ENCODE assay signal across 14 cellular contexts in genomic region chrX:45668686-45669443, GRCh38.
A peak's percentile ranks its signal among the peaks of the same experiment; 100 is the strongest.
DNase-seq lines count a peak whose midpoint lies in the region; ATAC-seq and TF ChIP-seq lines count a peak whose summit lies in the region.
"Had no signal": no experiment of that assay in that cellular context is flagged by ENCODE, and none has a peak within 500 bp of the region (broad histone marks: within the 10 kb centered on the region; RNA-seq: fewer than 3 reads in every experiment).

No MANE protein-coding gene starts in this region.

- H2AFZ ChIP-seq in IMR-90 (replicated peaks; ENCODE audit: low read length, poor library complexity): no peak overlapping the region
- H2AFZ ChIP-seq in mammary epithelial cell (ENCODE audit: low read depth, low read length): peak overlapping the region; percentile 33

- no peaks in the 10 kb centered on the region; the same call in 1 of the 2 replicates for H3K4me1 ChIP-seq in IMR-90 (ENCODE audit: control insufficient read depth, insufficient read depth, low read length)
- peaks cover 26% of the 10 kb centered on the region for H3K4me1 ChIP-seq in mammary epithelial cell (ENCODE audit: insufficient read depth, low read length)

- no peak overlapping the region for H3K4me3 Mint-ChIP-seq in T-helper 17 cell
- H3K4me3 Mint-ChIP-seq: activated CD4-positive, alpha-beta T cell treated with anti-CD3 and anti-CD28 coated beads, Interleukin-2, amount 10 ng/mL, durations not matched to agents 7 days and 5 days; CD14-positive monocyte had no signal

- no peaks in the 10 kb centered on the region for H3K36me3 Mint-ChIP-seq in T-helper 17 cell (ENCODE audit: low read depth)
- H3K36me3 Mint-ChIP-seq: CD14-positive monocyte had no signal

- in situ Hi-C loops in IMR-90 (cut with MboI; ENCODE audit: low sequenced_read_pairs) (no loop called here), mammary epithelial cell (cut with MboI; ENCODE audit: low sequenced_read_pairs in 2 of 2) (no loop called here)

- H3K9me3 ChIP-seq in IMR-90 (ENCODE audit: control insufficient read depth, insufficient read depth, low read length): no peaks in the 10 kb centered on the region; the same call in 1 of the 2 replicates
- H3K9me3 ChIP-seq in mammary epithelial cell (replicated peaks; ENCODE audit: insufficient read depth, low read length): no peaks in the 10 kb centered on the region
- no peaks in the 10 kb centered on the region for H3K9me3 ChIP-seq in T-helper 17 cell (ENCODE audit: control insufficient read depth, low read length, poor library complexity, severe bottlenecking)

- BruUV-seq in IMR-90 (replicated peaks; lab: Mats Ljungman, UMichigan): no TSS peak
- TSS peak; percentile 83 for BruUV-seq in mammary epithelial cell (replicated peaks; lab: Mats Ljungman, UMichigan)

- dilution Hi-C loops in IMR-90 (cut with HindIII; ENCODE audit: low sequenced_read_pairs, unreplicated experiment): no loop called here
- dilution Hi-C loops in mammary epithelial cell (cut with HindIII; ENCODE audit: low sequenced_read_pairs): no loop called here

- H4K5ac ChIP-seq in IMR-90 (ENCODE audit: low read depth, low read length): peak overlapping the region; percentile 32; the same call in 1 of the 2 replicates

- H4K20me1 ChIP-seq in IMR-90 (ENCODE audit: insufficient read depth, low read length): no peaks in the 10 kb centered on the region
- no peaks in the 10 kb centered on the region for H4K20me1 ChIP-seq in mammary epithelial cell (ENCODE audit: insufficient read depth, low read length)

- no peaks in the 10 kb centered on the region for H3K36me3 ChIP-seq in IMR-90 (ENCODE audit: control insufficient read depth, insufficient read depth, low read length)
- no peaks in the 10 kb centered on the region for H3K36me3 ChIP-seq in mammary epithelial cell (ENCODE audit: insufficient read depth, low read length)

- H3K79me2 ChIP-seq in mammary epithelial cell (ENCODE audit: insufficient read depth, low read length): no peaks in the 10 kb centered on the region

- H3K79me1 ChIP-seq in IMR-90 (ENCODE audit: low read depth in 1 of 2, low read length in 2 of 2): no peaks in the 10 kb centered on the region

- no peak overlapping the region for H3K27ac Mint-ChIP-seq in T-helper 17 cell
- H3K27ac Mint-ChIP-seq: activated CD4-positive, alpha-beta T cell treated with anti-CD3 and anti-CD28 coated beads, Interleukin-2, amount 10 ng/mL, durations not matched to agents 7 days and 5 days; CD14-positive monocyte had no signal

- no peak overlapping the region for H2AK5ac ChIP-seq in IMR-90 (ENCODE audit: low read depth, low read length)

- CTCF ChIA-PET in IMR-90 (lab: Yijun Ruan, JAX): interaction anchor here (0.6 to 1.0 kb wide), 2 partner anchors 42 to 346 kb away, joined by 3 to 4 read pairs; no protein-coding TSS in a partner anchor
- CTCF ChIA-PET in mammary epithelial cell (lab: Charles Lee; ENCODE audit: low non-redundant PET): interaction anchor here (0.6 to 0.8 kb wide), 2 partner anchors 42 to 347 kb away, joined by 3 to 5 read pairs; no protein-coding TSS in a partner anchor

- ATAC-seq in IMR-90 (ENCODE audit: low read depth): peak; percentile 85
- no peak for ATAC-seq in T-helper 17 cell
- no peak for ATAC-seq in GM21619 (IDR thresholded peaks at IDR 0.05; ENCODE audit: unreplicated experiment)
- ATAC-seq: left ventricle myocardium superior had no signal

- no peak overlapping the region for H3K23ac ChIP-seq in IMR-90 (ENCODE audit: low read depth, low read length)

- peak overlapping the region in 1 of 2 experiments; percentile 78; a peak in 2 of 4 replicates for H4K8ac ChIP-seq in IMR-90 (ENCODE audit: low read depth in 2 of 2, low read length in 2 of 2)

- DNase-seq in AG09319 (ENCODE audit: extremely low read depth, low read depth) (peak; percentile 35), IMR-90 (peak; percentile 95), mammary epithelial cell (peak; percentile 94), kidney tubule cell (ENCODE audit: low spot score) (peak; percentile 41), T-helper 17 cell (no peak), NOMO-1 treated with dmso at 0.1 percent for 144 hours (lab: John Stamatoyannopoulos, UW; ENCODE audit: unreplicated experiment) (no peak), epidermal melanocyte (ENCODE audit: insufficient read length, low spot score) (no peak)
- DNase-seq: activated CD4-positive, alpha-beta T cell treated with anti-CD3 and anti-CD28 coated beads, Interleukin-2, amount 10 ng/mL, durations not matched to agents 7 days and 5 days; activated effector memory CD4-positive, alpha-beta T cell treated with anti-CD3 and anti-CD28 coated beads, Interleukin-2, amount 50 U/mL, for 16 hours; glutamatergic neuron; left ventricle myocardium superior; NCI-H1417 treated with DMSO at 0.1 percent for 48 hours had no signal

- peak overlapping the region; percentile 28 for H2BK20ac ChIP-seq in IMR-90 (ENCODE audit: low read depth, low read length)

- TF ChIP-seq RAD21 in IMR-90 (IDR thresholded peaks at IDR 0.05; ENCODE audit: low read length): no peak; the same call in none of the 2 replicates

- H2BK15ac ChIP-seq in IMR-90 (ENCODE audit: low read depth, low read length): no peak overlapping the region

- no peaks in the 10 kb centered on the region; the same call in 1 of the 2 replicates for H3K27me3 ChIP-seq in IMR-90 (ENCODE audit: control insufficient read depth, insufficient read depth, low read length)
- no peaks in the 10 kb centered on the region for H3K27me3 ChIP-seq in mammary epithelial cell (ENCODE audit: insufficient read depth, low read length)

- H3K4ac ChIP-seq in IMR-90 (ENCODE audit: low read depth, low read length): peak overlapping the region; percentile 57; the same call in 1 of the 2 replicates

- H2BK120ac ChIP-seq in IMR-90 (ENCODE audit: low read depth, low read length): peak overlapping the region; percentile 94

- peak overlapping the region; percentile 84 for H2BK5ac ChIP-seq in IMR-90 (ENCODE audit: low read depth, low read length, poor library complexity, severe bottlenecking)

- no peaks in the 10 kb centered on the region for H3K9me1 ChIP-seq in IMR-90 (ENCODE audit: insufficient read depth, low read length)

- TF ChIP-seq POLR2A in IMR-90 (IDR thresholded peaks at IDR 0.05; ENCODE audit: low read depth, low read length): no peak

- H3K9ac ChIP-seq in IMR-90 (ENCODE audit: low read depth, low read length) (no peak overlapping the region), mammary epithelial cell (ENCODE audit: insufficient read depth, low read length) (no peak overlapping the region)

- H3K4me2 ChIP-seq in IMR-90 (ENCODE audit: low read depth, low read length) (no peak overlapping the region; the same call in 1 of the 2 replicates), mammary epithelial cell (ENCODE audit: insufficient read depth, low read depth, low read length) (peak overlapping the region; percentile 6)

- H3K27ac ChIP-seq in IMR-90 (ENCODE audit: insufficient read depth, low read length) (no peak overlapping the region; the same call in 1 of the 2 replicates), mammary epithelial cell (ENCODE audit: insufficient read depth, low read depth, low read length) (peak overlapping the region; percentile 39)

- no peaks in the 10 kb centered on the region for H3K4me1 Mint-ChIP-seq in T-helper 17 cell
- H3K4me1 Mint-ChIP-seq: activated CD4-positive, alpha-beta T cell treated with anti-CD3 and anti-CD28 coated beads, Interleukin-2, amount 10 ng/mL, durations not matched to agents 7 days and 5 days; CD14-positive monocyte had no signal

- peak overlapping the region; percentile 54 for H4K91ac ChIP-seq in IMR-90 (ENCODE audit: insufficient read depth, low read depth, low read length)

- peak overlapping the region; percentile 29; the same call in 1 of the 2 replicates for H3K18ac ChIP-seq in IMR-90 (ENCODE audit: low read depth, low read length)

- H3K27me3 Mint-ChIP-seq in T-helper 17 cell: no peaks in the 10 kb centered on the region
- H3K27me3 Mint-ChIP-seq: activated CD4-positive, alpha-beta T cell treated with anti-CD3 and anti-CD28 coated beads, Interleukin-2, amount 10 ng/mL, durations not matched to agents 7 days and 5 days had no signal

- H3K56ac ChIP-seq in IMR-90 (ENCODE audit: extremely low read depth, insufficient read depth, low read length): no peak overlapping the region

- H3K14ac ChIP-seq in IMR-90 (replicated peaks; ENCODE audit: low read depth, low read length): peak overlapping the region; percentile 0; the same call in 1 of the 2 replicates

- no peak overlapping the region for H2AK9ac ChIP-seq in IMR-90 (replicated peaks; ENCODE audit: low read depth, low read length, poor library complexity)

- intact Hi-C loops in IMR-90 (cut with micrococcal nuclease) (loop anchor here (2.0 kb wide), 2 partner anchors 42 to 150 kb away; no protein-coding TSS in a partner anchor), mammary epithelial cell (cut with micrococcal nuclease) (loop anchor here (1.0 to 2.0 kb wide), 4 partner anchors 41 to 154 kb away; no protein-coding TSS in a partner anchor)

- H3K4me3 ChIP-seq in IMR-90 (ENCODE audit: insufficient read depth, low read depth, low read length) (no peak overlapping the region), mammary epithelial cell (replicated peaks in 1 of 3; ENCODE audit: insufficient read depth in 1 of 3, low read depth in 2 of 3, low read length in 3 of 3) (no peak overlapping the region)

- TF ChIP-seq CTCF in AG09319 (IDR thresholded peaks at IDR 0.05; ENCODE audit: low read depth, low read length) (no peak), IMR-90 (conservative IDR thresholded peaks at IDR 0.05; ENCODE audit: low read depth, low read length) (no peak), mammary epithelial cell (conservative IDR thresholded peaks at IDR 0.05 in 1 of 2, IDR thresholded peaks at IDR 0.05 in 1 of 2; ENCODE audit: extremely low read depth in 1 of 2, insufficient read depth in 1 of 2, low read depth in 1 of 2, low read length in 2 of 2) (no peak)

- WGBS in IMR-90 (ENCODE audit: extremely low coverage in 2 of 2, insufficient read length in 1 of 2), 2 experiments: no CpG with 5 or more reads among the region's 6 CpGs
- WGBS in mammary epithelial cell (ENCODE audit: low coverage, missing lambda C conversion rate): 7% methylated on average over 6 of the region's 6 CpGs

- POLR2A ChIA-PET in IMR-90 (lab: Charles Lee; ENCODE audit: unreplicated experiment): no interaction called here

TF ChIP-seq in IMR-90, 13 proteins besides CTCF, POLR2A, EP300 and RAD21:
- TF ChIP-seq ELK1 (IDR thresholded peaks at IDR 0.05; ENCODE audit: borderline replicate concordance, low read depth, low read length) (no peak), CEBPB (IDR thresholded peaks at IDR 0.05; ENCODE audit: low read depth, low read length) (peak; percentile 27; the same call in 1 of the 2 replicates), FOS (IDR thresholded peaks at IDR 0.05; ENCODE audit: low read depth, low read length) (peak; percentile 43; the same call in 1 of the 2 replicates)

Comparison
In these comparisons a context has a peak if more than half of its experiments do, and no peak if none do; other contexts are left out.
1. DNase-seq: peak in AG09319 (single experiment), IMR-90 (single experiment), mammary epithelial cell (single experiment) and kidney tubule cell (single experiment); none in T-helper 17 cell (0 of 3), NOMO-1 treated with dmso at 0.1 percent for 144 hours (single experiment) and epidermal melanocyte (single experiment).